Comparison of ENCODE assay signal across 19 cellular contexts in genomic region chr6:129031051-129031599, GRCh38.
DNase-seq lines count a peak whose midpoint lies in the region; ATAC-seq and TF ChIP-seq lines count a peak whose summit lies in the region.
"Had no signal": no experiment of that assay in that cellular context is flagged by ENCODE, and none has a peak within 500 bp of the region (broad histone marks: within the 10 kb centered on the region; RNA-seq: fewer than 3 reads in every experiment).

No MANE protein-coding gene starts in this region.

- H3K27ac ChIP-seq in RWPE1 = no peak overlapping the region
- H3K27ac ChIP-seq in gastrocnemius medialis = peak overlapping the region in 3 of 4 donors; percentile 54 to 62 (median 58)

- intact Hi-C loops in gastrocnemius medialis (cut with DNase I; ENCODE audit: low total_unique reads) = no loop called here

- H3K4me3 Mint-ChIP-seq in activated CD8-positive, alpha-beta T cell treated with anti-CD3 and anti-CD28 coated beads, Interleukin-2, amount 10 ng/mL, durations not matched to agents 7 days and 5 days = no peak overlapping the region
- no peak overlapping the region for H3K4me3 Mint-ChIP-seq in stimulated activated memory B cell treated with anti-CD40 and anti-IgM and Interleukin-4, amounts not matched to agents 10 μg/mL and 1 μg/mL and 100 μg/mL, for 72 hours
- H3K4me3 Mint-ChIP-seq: activated CD4-positive, alpha-beta T cell treated with anti-CD3 and anti-CD28 coated beads, Interleukin-2, amount 10 ng/mL, durations not matched to agents 24 days and 14 days; activated naive CD8-positive, alpha-beta T cell treated with anti-CD3 and anti-CD28 coated beads for 36 hours; activated T-cell treated with anti-CD3 and anti-CD28 coated beads, Interleukin-2, amount 50 U/mL, for 24 hours; natural killer cell had no signal

- H3K4me3 ChIP-seq in BJ (ENCODE audit: low read depth, low read length) (no peak overlapping the region), gastrocnemius medialis (no peak overlapping the region)
- H3K4me3 ChIP-seq: tibial nerve had no signal

- H3K9me3 ChIP-seq in gastrocnemius medialis = no peaks in the 10 kb centered on the region
- H3K9me3 ChIP-seq: tibial nerve had no signal

- in situ Hi-C loops in gastrocnemius medialis (cut with MboI; ENCODE audit: low sequenced_read_pairs in 4 of 4) = no loop called here

- POLR2A ChIA-PET in BJ (lab: Charles Lee) (interaction anchor here (0.5 to 0.6 kb wide), 2 partner anchors 184 to 579 kb away, joined by 3 read pairs; no protein-coding TSS in a partner anchor), RWPE1 (lab: Yijun Ruan, JAX; ENCODE audit: low non-redundant PET) (no interaction called here)
- POLR2A ChIA-PET in activated CD8-positive, alpha-beta T cell treated with anti-CD3 and anti-CD28 coated beads, Interleukin-2, amount 10 ng/mL, durations not matched to agents 7 days and 5 days (lab: Charles Lee) = no interaction called here

- H3K36me3 ChIP-seq in BJ (ENCODE audit: control insufficient read depth, insufficient read depth, low read length) (no peaks in the 10 kb centered on the region), gastrocnemius medialis (no peaks in the 10 kb centered on the region)
- H3K36me3 ChIP-seq: tibial nerve had no signal

- no peaks in the 10 kb centered on the region for H3K36me3 Mint-ChIP-seq in activated CD8-positive, alpha-beta T cell treated with anti-CD3 and anti-CD28 coated beads, Interleukin-2, amount 10 ng/mL, durations not matched to agents 7 days and 5 days (ENCODE audit: low read depth)
- H3K36me3 Mint-ChIP-seq in stimulated activated memory B cell treated with anti-CD40 and anti-IgM and Interleukin-4, amounts not matched to agents 10 μg/mL and 1 μg/mL and 100 μg/mL, for 72 hours = no peaks in the 10 kb centered on the region
- H3K36me3 Mint-ChIP-seq: activated naive CD8-positive, alpha-beta T cell treated with anti-CD3 and anti-CD28 coated beads for 36 hours; natural killer cell had no signal

- H3K27me3 Mint-ChIP-seq in activated CD8-positive, alpha-beta T cell treated with anti-CD3 and anti-CD28 coated beads, Interleukin-2, amount 10 ng/mL, durations not matched to agents 7 days and 5 days (ENCODE audit: low read depth) = no peaks in the 10 kb centered on the region
- H3K27me3 Mint-ChIP-seq in stimulated activated memory B cell treated with anti-CD40 and anti-IgM and Interleukin-4, amounts not matched to agents 10 μg/mL and 1 μg/mL and 100 μg/mL, for 72 hours = no peaks in the 10 kb centered on the region
- H3K27me3 Mint-ChIP-seq: activated CD4-positive, alpha-beta T cell treated with anti-CD3 and anti-CD28 coated beads, Interleukin-2, amount 10 ng/mL, durations not matched to agents 24 days and 14 days; activated naive CD8-positive, alpha-beta T cell treated with anti-CD3 and anti-CD28 coated beads for 36 hours had no signal

- CTCF ChIA-PET in BJ (lab: Yijun Ruan, JAX) = interaction anchor here (0.7 kb wide), 1 partner anchor 220 kb away, joined by 3 read pairs; no protein-coding TSS in a partner anchor
- CTCF ChIA-PET in RWPE1 (lab: Yijun Ruan, JAX) = no interaction called here
- CTCF ChIA-PET in activated CD8-positive, alpha-beta T cell treated with anti-CD3 and anti-CD28 coated beads, Interleukin-2, amount 10 ng/mL, durations not matched to agents 7 days and 5 days (lab: Charles Lee) = no interaction called here

- H3K27ac Mint-ChIP-seq in activated CD8-positive, alpha-beta T cell treated with anti-CD3 and anti-CD28 coated beads, Interleukin-2, amount 10 ng/mL, durations not matched to agents 7 days and 5 days = no peak overlapping the region
- no peak overlapping the region for H3K27ac Mint-ChIP-seq in stimulated activated memory B cell treated with anti-CD40 and anti-IgM and Interleukin-4, amounts not matched to agents 10 μg/mL and 1 μg/mL and 100 μg/mL, for 72 hours
- H3K27ac Mint-ChIP-seq: activated CD4-positive, alpha-beta T cell treated with anti-CD3 and anti-CD28 coated beads, Interleukin-2, amount 10 ng/mL, durations not matched to agents 24 days and 14 days; activated naive CD8-positive, alpha-beta T cell treated with anti-CD3 and anti-CD28 coated beads for 36 hours; activated T-cell treated with anti-CD3 and anti-CD28 coated beads, Interleukin-2, amount 50 U/mL, for 24 hours; natural killer cell had no signal

- H3K4me1 ChIP-seq in gastrocnemius medialis = no peaks in the 10 kb centered on the region

- TF ChIP-seq POLR2A in gastrocnemius medialis (IDR thresholded peaks at IDR 0.05) = no peak

- H3K27me3 ChIP-seq in BJ (ENCODE audit: control insufficient read depth, insufficient read depth, low read length) (no peaks in the 10 kb centered on the region), gastrocnemius medialis (no peaks in the 10 kb centered on the region)
- H3K27me3 ChIP-seq: tibial nerve had no signal

- no peaks in the 10 kb centered on the region for H3K4me1 Mint-ChIP-seq in activated CD8-positive, alpha-beta T cell treated with anti-CD3 and anti-CD28 coated beads, Interleukin-2, amount 10 ng/mL, durations not matched to agents 7 days and 5 days (ENCODE audit: low read depth)
- no peaks in the 10 kb centered on the region for H3K4me1 Mint-ChIP-seq in stimulated activated memory B cell treated with anti-CD40 and anti-IgM and Interleukin-4, amounts not matched to agents 10 μg/mL and 1 μg/mL and 100 μg/mL, for 72 hours
- H3K4me1 Mint-ChIP-seq: activated CD4-positive, alpha-beta T cell treated with anti-CD3 and anti-CD28 coated beads, Interleukin-2, amount 10 ng/mL, durations not matched to agents 24 days and 14 days; activated naive CD8-positive, alpha-beta T cell treated with anti-CD3 and anti-CD28 coated beads for 36 hours; natural killer cell had no signal

- peak; percentile 94 for DNase-seq in BJ (ENCODE audit: low read depth)
- peak; percentile 4 for DNase-seq in RWPE1 (ENCODE audit: low spot score)
- DNase-seq in epidermal melanocyte (ENCODE audit: insufficient read length, low spot score) = peak; percentile 23
- no peak for DNase-seq in gastrocnemius medialis
- DNase-seq in activated CD8-positive, alpha-beta T cell treated with anti-CD3 and anti-CD28 coated beads, Interleukin-2, amount 10 ng/mL, durations not matched to agents 7 days and 5 days = no peak
- DNase-seq: activated CD4-positive, alpha-beta T cell treated with anti-CD3 and anti-CD28 coated beads, Interleukin-2, amount 10 ng/mL, durations not matched to agents 24 days and 14 days; activated naive CD8-positive, alpha-beta T cell treated with anti-CD3 and anti-CD28 coated beads for 36 hours; activated T-cell treated with anti-CD3 and anti-CD28 coated beads, Interleukin-2, amount 50 U/mL, for 24 hours; C1 segment of cervical spinal cord; erythroblast; left ventricle myocardium superior; natural killer cell; NCI-H1105 treated with DMSO at 0.1 percent for 48 hours; stimulated activated CD4-positive, alpha-beta T cell treated with anti-CD3 and anti-CD28 coated beads, Interleukin-4, amount 100 ng/mL, for 1 hour had no signal

- H3K9me3 Mint-ChIP-seq in activated CD8-positive, alpha-beta T cell treated with anti-CD3 and anti-CD28 coated beads, Interleukin-2, amount 10 ng/mL, durations not matched to agents 7 days and 5 days (ENCODE audit: insufficient read depth) = no peaks in the 10 kb centered on the region
- no peaks in the 10 kb centered on the region for H3K9me3 Mint-ChIP-seq in stimulated activated memory B cell treated with anti-CD40 and anti-IgM and Interleukin-4, amounts not matched to agents 10 μg/mL and 1 μg/mL and 100 μg/mL, for 72 hours
- H3K9me3 Mint-ChIP-seq: activated CD4-positive, alpha-beta T cell treated with anti-CD3 and anti-CD28 coated beads, Interleukin-2, amount 10 ng/mL, durations not matched to agents 24 days and 14 days; activated naive CD8-positive, alpha-beta T cell treated with anti-CD3 and anti-CD28 coated beads for 36 hours; activated T-cell treated with anti-CD3 and anti-CD28 coated beads, Interleukin-2, amount 50 U/mL, for 24 hours had no signal

- TF ChIP-seq CTCF in BJ (IDR thresholded peaks at IDR 0.05; ENCODE audit: insufficient read depth, low read depth, low read length) (no peak), RWPE1 (conservative IDR thresholded peaks at IDR 0.05; ENCODE audit: low read depth) (no peak), gastrocnemius medialis (IDR thresholded peaks at IDR 0.05 in 4 of 5, conservative IDR thresholded peaks at IDR 0.05 in 1 of 5) (no peak)

- ATAC-seq in gastrocnemius medialis (no peak), GM19324 (IDR thresholded peaks at IDR 0.05; ENCODE audit: low FRiP score, unreplicated experiment) (no peak), GM21390 (IDR thresholded peaks at IDR 0.05; ENCODE audit: unreplicated experiment) (no peak)
- ATAC-seq in activated CD8-positive, alpha-beta T cell treated with anti-CD3 and anti-CD28 coated beads, Interleukin-2, amount 10 ng/mL, durations not matched to agents 7 days and 5 days = no peak
- no peak for ATAC-seq in stimulated activated memory B cell treated with anti-CD40 and anti-IgM and Interleukin-4, amounts not matched to agents 10 μg/mL and 1 μg/mL and 100 μg/mL, for 72 hours
- ATAC-seq: left ventricle myocardium superior, natural killer cell, Right ventricle myocardium inferior had no signal

Comparison
In these comparisons a context has a peak if more than half of its experiments do, and no peak if none do; other contexts are left out.
1. DNase-seq: peak in BJ (single experiment), RWPE1 (single experiment) and epidermal melanocyte (single experiment); none in gastrocnemius medialis (0 of 2) and activated CD8-positive, alpha-beta T cell treated with anti-CD3 and anti-CD28 coated beads, Interleukin-2, amount 10 ng/mL, durations not matched to agents 7 days and 5 days (single experiment).